ENCODE assay signal across 28 cellular contexts in genomic region chr11:42593426-42593825, GRCh38.
"Had no signal": no experiment of that assay in that cellular context is flagged by ENCODE, and none has a peak within 500 bp of the region (broad histone marks: within the 10 kb centered on the region; RNA-seq: fewer than 3 reads in every experiment).

No MANE protein-coding gene starts in this region.

- H3K36me3 Mint-ChIP-seq: activated naive CD4-positive, alpha-beta T cell treated with anti-CD3 and anti-CD28 coated beads, Interleukin-2, amount 50 U/mL, for 24 hours; activated naive CD8-positive, alpha-beta T cell treated with anti-CD3 and anti-CD28 coated beads, Interleukin-2, amount 10 ng/mL, durations not matched to agents 7 days and 5 days had no signal

- H3K4me1 Mint-ChIP-seq: activated CD4-positive, alpha-beta T cell treated with anti-CD3 and anti-CD28 coated beads for 36 hours; activated CD4-positive, alpha-beta T cell treated with anti-CD3 and anti-CD28 coated beads, Interleukin-2, amount 10 ng/mL, durations not matched to agents 7 days and 5 days; activated naive CD4-positive, alpha-beta T cell treated with anti-CD3 and anti-CD28 coated beads, Interleukin-2, amount 50 U/mL, for 24 hours; activated naive CD8-positive, alpha-beta T cell treated with anti-CD3 and anti-CD28 coated beads, Interleukin-2, amount 10 ng/mL, durations not matched to agents 7 days and 5 days had no signal

- ATAC-seq: activated CD4-positive, alpha-beta T cell treated with anti-CD3 and anti-CD28 coated beads for 36 hours; activated CD8-positive, alpha-beta T cell treated with anti-CD3 and anti-CD28 coated beads, Interleukin-2, amount 10 ng/mL, durations not matched to agents 7 days and 5 days; body of pancreas had no signal

- H3K27me3 Mint-ChIP-seq: activated CD4-positive, alpha-beta T cell treated with anti-CD3 and anti-CD28 coated beads for 36 hours; activated CD4-positive, alpha-beta T cell treated with anti-CD3 and anti-CD28 coated beads, Interleukin-2, amount 10 ng/mL, durations not matched to agents 7 days and 5 days; activated naive CD4-positive, alpha-beta T cell treated with anti-CD3 and anti-CD28 coated beads, Interleukin-2, amount 50 U/mL, for 24 hours; activated naive CD8-positive, alpha-beta T cell treated with anti-CD3 and anti-CD28 coated beads, Interleukin-2, amount 10 ng/mL, durations not matched to agents 7 days and 5 days; activated T-cell treated with anti-CD3 and anti-CD28 coated beads, Interleukin-2, amount 50 U/mL, for 24 hours had no signal

- H3K4me3 Mint-ChIP-seq: activated CD4-positive, alpha-beta T cell treated with anti-CD3 and anti-CD28 coated beads for 36 hours; activated CD4-positive, alpha-beta T cell treated with anti-CD3 and anti-CD28 coated beads, Interleukin-2, amount 10 ng/mL, durations not matched to agents 7 days and 5 days; activated CD8-positive, alpha-beta T cell treated with anti-CD3 and anti-CD28 coated beads, Interleukin-2, amount 10 ng/mL, durations not matched to agents 7 days and 5 days; activated naive CD4-positive, alpha-beta T cell treated with anti-CD3 and anti-CD28 coated beads, Interleukin-2, amount 50 U/mL, for 24 hours; activated naive CD8-positive, alpha-beta T cell treated with anti-CD3 and anti-CD28 coated beads, Interleukin-2, amount 10 ng/mL, durations not matched to agents 7 days and 5 days; activated T-cell treated with anti-CD3 and anti-CD28 coated beads, Interleukin-2, amount 50 U/mL, for 24 hours; T-helper 1 cell treated with Interleukin-12 subunit alpha and Interleukin-12 subunit beta and Interleukin-4 antibody, amounts not matched to agents 30 μg/mL and 1 μg/mL, for 36 hours; T-helper 2 cell treated with Interferon-gamma antibody and Interleukin-4, amounts not matched to agents 5 μg/mL and 100 μg/mL, for 36 hours had no signal

- H3K27ac Mint-ChIP-seq: activated CD4-positive, alpha-beta T cell treated with anti-CD3 and anti-CD28 coated beads for 36 hours; activated CD4-positive, alpha-beta T cell treated with anti-CD3 and anti-CD28 coated beads, Interleukin-2, amount 10 ng/mL, durations not matched to agents 7 days and 5 days; activated CD8-positive, alpha-beta T cell treated with anti-CD3 and anti-CD28 coated beads, Interleukin-2, amount 10 ng/mL, durations not matched to agents 7 days and 5 days; activated naive CD4-positive, alpha-beta T cell treated with anti-CD3 and anti-CD28 coated beads, Interleukin-2, amount 50 U/mL, for 24 hours; activated naive CD8-positive, alpha-beta T cell treated with anti-CD3 and anti-CD28 coated beads, Interleukin-2, amount 10 ng/mL, durations not matched to agents 7 days and 5 days; activated T-cell treated with anti-CD3 and anti-CD28 coated beads, Interleukin-2, amount 50 U/mL, for 24 hours; activated T-helper 2 cell treated with anti-CD3 and anti-CD28 coated beads, Interferon-gamma antibody, Interleukin-2, Interleukin-4, amounts not matched to agents 10 μg/mL and 5 μg/mL and 100 μg/mL, durations not matched to agents 14 hours and 24 hours and 36 hours; T-helper 1 cell treated with Interleukin-12 subunit alpha and Interleukin-12 subunit beta and Interleukin-4 antibody, amounts not matched to agents 30 μg/mL and 1 μg/mL, for 36 hours; T-helper 2 cell treated with Interferon-gamma antibody and Interleukin-4, amounts not matched to agents 5 μg/mL and 100 μg/mL, for 36 hours had no signal

- DNase-seq: activated CD4-positive, alpha-beta T cell treated with anti-CD3 and anti-CD28 coated beads for 36 hours; activated CD4-positive, alpha-beta T cell treated with anti-CD3 and anti-CD28 coated beads, Interleukin-2, amount 10 ng/mL, durations not matched to agents 7 days and 5 days; activated CD4-positive, alpha-beta T cell treated with anti-CD3 and anti-CD28 coated beads, Interleukin-2, amount 50 U/mL, for 48 hours; activated CD8-positive, alpha-beta T cell treated with anti-CD3 and anti-CD28 coated beads, Interleukin-2, amount 10 ng/mL, durations not matched to agents 7 days and 5 days; activated gamma-delta T cell; activated naive CD4-positive, alpha-beta T cell treated with Interleukin-2 at 50 U/mL for 16 hours; activated naive CD8-positive, alpha-beta T cell treated with anti-CD3 and anti-CD28 coated beads, Interleukin-2, amount 10 ng/mL, durations not matched to agents 7 days and 5 days; activated T-cell treated with anti-CD3 and anti-CD28 coated beads, Interleukin-2, amount 50 U/mL, for 24 hours; body of pancreas; Karpas-422; KBM-7; MG63; NCI-H1048; NCI-H1105 treated with DMSO at 0.1 percent for 48 hours; NCI-H1436; NCI-H1694; NCI-H1930; NCI-H2081 treated with DMSO at 0.1 percent for 48 hours; NCI-H226; NCI-H524 treated with DMSO at 0.1 percent for 48 hours; Peyer's patch; RPMI8226; SHP77 treated with DMSO at 0.1 percent for 48 hours; SK-N-SH had no signal
